In the genomic region with DNA sequence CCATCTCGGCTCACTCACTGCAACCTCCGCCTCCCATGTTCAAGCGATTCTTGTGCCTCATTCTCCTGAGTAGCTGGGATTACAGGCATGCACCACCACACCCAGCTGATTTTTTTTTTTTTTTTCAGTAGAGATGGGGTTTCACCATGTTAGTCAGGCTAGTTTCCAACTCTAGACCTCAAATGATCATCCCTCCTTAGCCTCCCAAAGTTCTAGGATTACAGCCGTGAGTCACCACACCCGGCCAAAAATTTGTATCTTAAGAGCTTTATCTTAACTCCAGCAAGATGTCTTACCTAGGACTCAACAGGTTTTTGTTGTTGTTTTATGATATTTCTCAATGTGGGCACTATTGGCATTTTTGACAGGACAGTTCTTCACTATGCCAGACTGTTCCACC, we compare ENCODE assay signal across 29 cellular contexts. TPM values are rescaled to one million over a fixed set of nuclear protein-coding genes. Genes with fewer than 3 reads are reported as not detected.
DNase-seq lines count a peak whose midpoint lies in the region; TF ChIP-seq lines count a peak whose summit lies in the region.
"Had no signal": no experiment of that assay in that cellular context is flagged by ENCODE, and none has a peak within 500 bp of the region (broad histone marks: within the 10 kb centered on the region; RNA-seq: fewer than 3 reads in every experiment).

No MANE protein-coding gene starts in this region.

- peaks cover 9% of the 10 kb centered on the region for H3K36me3 Mint-ChIP-seq in activated CD4-positive, alpha-beta T cell treated with anti-CD3 and anti-CD28 coated beads, Interleukin-2, amount 10 ng/mL, durations not matched to agents 24 days and 14 days (ENCODE audit: low read depth)
- H3K36me3 Mint-ChIP-seq in H9 (ENCODE audit: insufficient read depth in 1 of 3, low read depth in 3 of 3), result no peaks in the 10 kb centered on the region

- no peak overlapping the region for H2BK120ac ChIP-seq in H9 (ENCODE audit: low read depth, low read length, poor library complexity, severe bottlenecking)

- no peak overlapping the region for H3K4ac ChIP-seq in H9 (ENCODE audit: low read depth, low read length)

- H3K27ac ChIP-seq in H9 (ENCODE audit: insufficient read length, low read depth, low read length), result no peak overlapping the region
- no peak overlapping the region for H3K27ac ChIP-seq in RWPE1
- no peak overlapping the region for H3K27ac ChIP-seq in effector memory CD4-positive, alpha-beta T cell (ENCODE audit: insufficient read depth, low read length, poor library complexity, severe bottlenecking)
- H3K27ac ChIP-seq: 22Rv1, lower lobe of right lung had no signal

- no peaks in the 10 kb centered on the region for H3K79me1 ChIP-seq in H9 (ENCODE audit: insufficient read depth, low read depth, low read length, poor library complexity, severe bottlenecking)

- H2BK5ac ChIP-seq in H9 (ENCODE audit: insufficient read length, low read length), result no peak overlapping the region

- H3K56ac ChIP-seq in H9 (ENCODE audit: insufficient read length, low read depth, low read length), result no peak overlapping the region

- no peak overlapping the region for H3K4me3 Mint-ChIP-seq in activated CD4-positive, alpha-beta T cell treated with anti-CD3 and anti-CD28 coated beads, Interleukin-2, amount 10 ng/mL, durations not matched to agents 24 days and 14 days
- H3K4me3 Mint-ChIP-seq in H9, result no peak overlapping the region
- H3K4me3 Mint-ChIP-seq: activated CD4-positive, alpha-beta memory T cell treated with anti-CD3 and anti-CD28 coated beads, Interleukin-2, amount 10 ng/mL, durations not matched to agents 7 days and 5 days; dendritic cell treated with granulocyte-macrophage colony-stimulating factor and Interleukin-4, amounts not matched to agents 40 ng/mL and 50 ng/mL, for 4 days; nephron had no signal

- no peak overlapping the region for H2AK5ac ChIP-seq in H9 (ENCODE audit: insufficient read length, low read length)

- H2BK15ac ChIP-seq in H9 (ENCODE audit: low read depth, low read length), result no peak overlapping the region

- no peaks in the 10 kb centered on the region for H3K23me2 ChIP-seq in H9 (ENCODE audit: insufficient read length, low read depth, low read length, poor library complexity, severe bottlenecking)

- peaks cover 3% of the 10 kb centered on the region for H3K36me3 ChIP-seq in effector memory CD4-positive, alpha-beta T cell (ENCODE audit: control insufficient read depth, insufficient read depth, low read length)
- H3K36me3 ChIP-seq: lower lobe of right lung had no signal

- H2BK20ac ChIP-seq in H9 (ENCODE audit: low read depth, low read length, poor library complexity, severe bottlenecking), result no peak overlapping the region

- peaks cover 5% of the 10 kb centered on the region for H3K4me1 Mint-ChIP-seq in activated CD4-positive, alpha-beta T cell treated with anti-CD3 and anti-CD28 coated beads, Interleukin-2, amount 10 ng/mL, durations not matched to agents 24 days and 14 days
- H3K4me1 Mint-ChIP-seq in H9, result peaks cover 8 to 9% of the 10 kb centered on the region in 2 experiments
- H3K4me1 Mint-ChIP-seq: activated CD4-positive, alpha-beta memory T cell treated with anti-CD3 and anti-CD28 coated beads, Interleukin-2, amount 10 ng/mL, durations not matched to agents 7 days and 5 days; nephron had no signal

- no peak overlapping the region for H3K23ac ChIP-seq in H9 (ENCODE audit: insufficient read length, low read depth, low read length)

- no peaks in the 10 kb centered on the region; the same call in 1 of the 2 replicates for H3K4me1 ChIP-seq in H9 (ENCODE audit: insufficient read depth, low read length)
- no peaks in the 10 kb centered on the region for H3K4me1 ChIP-seq in effector memory CD4-positive, alpha-beta T cell (ENCODE audit: control insufficient read depth, insufficient read depth, low read length, poor library complexity, severe bottlenecking)
- H3K4me1 ChIP-seq: lower lobe of right lung had no signal

- no peak overlapping the region for H4K5ac ChIP-seq in H9 (ENCODE audit: insufficient read length, low read depth, low read length)

- H3K27me3 ChIP-seq in H9 (ENCODE audit: insufficient read depth, low read length), result no peaks in the 10 kb centered on the region
- H3K27me3 ChIP-seq in effector memory CD4-positive, alpha-beta T cell (replicated peaks; ENCODE audit: control insufficient read depth, insufficient read depth, low read length, poor library complexity, severe bottlenecking), result no peaks in the 10 kb centered on the region

- H4K91ac ChIP-seq in H9 (ENCODE audit: insufficient read length, low read depth, low read length), result no peak overlapping the region

- CTCF ChIA-PET in RWPE1 (lab: Yijun Ruan, JAX), result interaction anchor here (0.6 kb wide), 5 partner anchors 12 to 441 kb away, joined by 3 to 7 read pairs (median 5); no protein-coding TSS in a partner anchor

- H3K27ac Mint-ChIP-seq in activated CD4-positive, alpha-beta T cell treated with anti-CD3 and anti-CD28 coated beads, Interleukin-2, amount 10 ng/mL, durations not matched to agents 24 days and 14 days, result no peak overlapping the region
- H3K27ac Mint-ChIP-seq in H9, result no peak overlapping the region
- H3K27ac Mint-ChIP-seq: activated CD4-positive, alpha-beta memory T cell treated with anti-CD3 and anti-CD28 coated beads, Interleukin-2, amount 10 ng/mL, durations not matched to agents 7 days and 5 days; activated naive CD4-positive, alpha-beta T cell treated with anti-CD3 and anti-CD28 coated beads, Interleukin-2, amount 50 U/mL, for 72 hours; dendritic cell treated with granulocyte-macrophage colony-stimulating factor and Interleukin-4, amounts not matched to agents 40 ng/mL and 50 ng/mL, for 4 days; nephron had no signal

- no peak overlapping the region for H4K8ac ChIP-seq in H9 (replicated peaks; ENCODE audit: insufficient read length, low read depth, low read length)

- no peaks in the 10 kb centered on the region for H3K79me2 ChIP-seq in H9 (ENCODE audit: insufficient read depth, low read length)

- POLR2A ChIA-PET in RWPE1 (lab: Yijun Ruan, JAX; ENCODE audit: low non-redundant PET), result interaction anchor here (0.6 kb wide), 1 partner anchor 876 kb away, joined by 3 read pairs; no protein-coding TSS in a partner anchor

- no CpG with 5 or more reads among the region's 5 CpGs for WGBS in H9 (ENCODE audit: extremely low coverage, insufficient read length, low lambda C conversion rate)

- peak; percentile 37 for DNase-seq in activated CD4-positive, alpha-beta T cell treated with anti-CD3 and anti-CD28 coated beads, Interleukin-2, amount 10 ng/mL, durations not matched to agents 24 days and 14 days
- no peak for DNase-seq in activated CD4-positive, alpha-beta T cell treated with anti-CD3 and anti-CD28 coated beads, Interleukin-2, amount 50 U/mL, for 4 hours
- DNase-seq in MV-4-11 (lab: John Stamatoyannopoulos, UW), result peak; percentile 2
- peak; percentile 43 for DNase-seq in dedifferentiated amniotic fluid mesenchymal stem cell (ENCODE audit: extremely low spot score)
- DNase-seq in H9, result no peak
- no peak for DNase-seq in RWPE1 (ENCODE audit: low spot score)
- no peak for DNase-seq in hypothalamus (lab: John Stamatoyannopoulos, UW)
- no peak for DNase-seq in effector memory CD4-positive, alpha-beta T cell
- DNase-seq: activated CD4-positive, alpha-beta memory T cell treated with anti-CD3 and anti-CD28 coated beads, Interleukin-2, amount 10 ng/mL, durations not matched to agents 7 days and 5 days; anterior cingulate cortex; Calu3; caudate nucleus; DMS79 treated with DMSO at 0.1 percent for 48 hours; glutamatergic neuron; lower lobe of right lung; MM.1S; mucosa of descending colon; NCI-H1436; NCI-H2081 treated with DMSO at 0.1 percent for 48 hours; NCI-H446; NCI-H774; RPMI8226; small intestine; stimulated activated CD4-positive, alpha-beta T cell treated with anti-CD3 and anti-CD28 coated beads, Interleukin-1b, Interleukin-23, amount 100 ng/mL, for 48 hours had no signal

- H2AFZ ChIP-seq in H9 (ENCODE audit: low read length), result no peak overlapping the region

- no peak overlapping the region for H3K4me3 ChIP-seq in effector memory CD4-positive, alpha-beta T cell (ENCODE audit: insufficient read depth, low read depth, low read length, poor library complexity, severe bottlenecking)
- H3K4me3 ChIP-seq: GM12878, lower lobe of right lung, mucosa of descending colon had no signal

- H2BK12ac ChIP-seq in H9 (ENCODE audit: insufficient read length, low read depth, low read length), result no peak overlapping the region

- H3K9me3 ChIP-seq in H9 (ENCODE audit: control insufficient read depth, low read depth, low read length), result no peaks in the 10 kb centered on the region
- H3K9me3 ChIP-seq in effector memory CD4-positive, alpha-beta T cell (ENCODE audit: control insufficient read depth, low read length), result no peaks in the 10 kb centered on the region
- H3K9me3 ChIP-seq: lower lobe of right lung, mucosa of descending colon had no signal

- no peak overlapping the region for H3K9ac ChIP-seq in H9 (ENCODE audit: extremely low read depth, insufficient read length, low read length)

- intact Hi-C loops in activated CD4-positive, alpha-beta T cell treated with anti-CD3 and anti-CD28 coated beads, Interleukin-2, amount 10 ng/mL, durations not matched to agents 24 days and 14 days (cut with micrococcal nuclease), result no loop called here

- no peaks in the 10 kb centered on the region for H4K20me1 ChIP-seq in H9 (ENCODE audit: control insufficient read depth, insufficient read depth, insufficient read length)

- no peak overlapping the region for H3T11ph ChIP-seq in H9 (ENCODE audit: low read length)

- TF ChIP-seq CTCF in H9 (conservative IDR thresholded peaks at IDR 0.05) (no peak), RWPE1 (conservative IDR thresholded peaks at IDR 0.05; ENCODE audit: low read depth) (no peak)

- no peaks in the 10 kb centered on the region for H3K9me3 Mint-ChIP-seq in activated CD4-positive, alpha-beta T cell treated with anti-CD3 and anti-CD28 coated beads, Interleukin-2, amount 10 ng/mL, durations not matched to agents 24 days and 14 days
- H3K9me3 Mint-ChIP-seq in H9, result no peaks in the 10 kb centered on the region
- H3K9me3 Mint-ChIP-seq: activated CD4-positive, alpha-beta memory T cell treated with anti-CD3 and anti-CD28 coated beads, Interleukin-2, amount 10 ng/mL, durations not matched to agents 7 days and 5 days; activated naive CD4-positive, alpha-beta T cell treated with anti-CD3 and anti-CD28 coated beads, Interleukin-2, amount 50 U/mL, for 72 hours; dendritic cell treated with granulocyte-macrophage colony-stimulating factor and Interleukin-4, amounts not matched to agents 40 ng/mL and 50 ng/mL, for 4 days; nephron had no signal

- no peak overlapping the region for H3K18ac ChIP-seq in H9 (ENCODE audit: insufficient read length, low read depth, low read length)

- no peaks in the 10 kb centered on the region for H3K27me3 Mint-ChIP-seq in activated CD4-positive, alpha-beta T cell treated with anti-CD3 and anti-CD28 coated beads, Interleukin-2, amount 10 ng/mL, durations not matched to agents 24 days and 14 days
- no peaks in the 10 kb centered on the region for H3K27me3 Mint-ChIP-seq in H9 (ENCODE audit: low read depth)
- H3K27me3 Mint-ChIP-seq: activated CD4-positive, alpha-beta memory T cell treated with anti-CD3 and anti-CD28 coated beads, Interleukin-2, amount 10 ng/mL, durations not matched to agents 7 days and 5 days; dendritic cell treated with granulocyte-macrophage colony-stimulating factor and Interleukin-4, amounts not matched to agents 40 ng/mL and 50 ng/mL, for 4 days had no signal

- no peak overlapping the region for H3K4me2 ChIP-seq in H9 (ENCODE audit: insufficient read depth, insufficient read length, low read length)

- H3K14ac ChIP-seq in H9 (ENCODE audit: insufficient read depth, low read length), result no peak overlapping the region

RNA-seq across cellular contexts. Expression of gene LYRM7, which starts 27.9 kb away (rescaled TPM):
- 17.9 and 18.1 TPM in 2 replicates for total RNA-seq in activated CD4-positive, alpha-beta T cell treated with anti-CD3 and anti-CD28 coated beads, Interleukin-2, amount 10 ng/mL, durations not matched to agents 24 days and 14 days
- total RNA-seq in H9 (2021), result 7.0 and 8.8 TPM in 2 replicates

RNA-seq across cellular contexts. Expression of gene HINT1, which starts 33.6 kb away (rescaled TPM):
- total RNA-seq in activated CD4-positive, alpha-beta T cell treated with anti-CD3 and anti-CD28 coated beads, Interleukin-2, amount 10 ng/mL, durations not matched to agents 24 days and 14 days, result 280 and 282 TPM in 2 replicates
- 249 and 250 TPM in 2 replicates for total RNA-seq in H9 (2021)

Comparison
In these comparisons a context has a peak if more than half of its experiments do, and no peak if none do; other contexts are left out.
1. DNase-seq: peak in activated CD4-positive, alpha-beta T cell treated with anti-CD3 and anti-CD28 coated beads, Interleukin-2, amount 10 ng/mL, durations not matched to agents 24 days and 14 days (single experiment), MV-4-11 (single experiment) and dedifferentiated amniotic fluid mesenchymal stem cell (single experiment); none in activated CD4-positive, alpha-beta T cell treated with anti-CD3 and anti-CD28 coated beads, Interleukin-2, amount 50 U/mL, for 4 hours (0 of 2), H9 (single experiment), RWPE1 (single experiment), hypothalamus (0 of 51) and effector memory CD4-positive, alpha-beta T cell (0 of 3).